In the genomic region with DNA sequence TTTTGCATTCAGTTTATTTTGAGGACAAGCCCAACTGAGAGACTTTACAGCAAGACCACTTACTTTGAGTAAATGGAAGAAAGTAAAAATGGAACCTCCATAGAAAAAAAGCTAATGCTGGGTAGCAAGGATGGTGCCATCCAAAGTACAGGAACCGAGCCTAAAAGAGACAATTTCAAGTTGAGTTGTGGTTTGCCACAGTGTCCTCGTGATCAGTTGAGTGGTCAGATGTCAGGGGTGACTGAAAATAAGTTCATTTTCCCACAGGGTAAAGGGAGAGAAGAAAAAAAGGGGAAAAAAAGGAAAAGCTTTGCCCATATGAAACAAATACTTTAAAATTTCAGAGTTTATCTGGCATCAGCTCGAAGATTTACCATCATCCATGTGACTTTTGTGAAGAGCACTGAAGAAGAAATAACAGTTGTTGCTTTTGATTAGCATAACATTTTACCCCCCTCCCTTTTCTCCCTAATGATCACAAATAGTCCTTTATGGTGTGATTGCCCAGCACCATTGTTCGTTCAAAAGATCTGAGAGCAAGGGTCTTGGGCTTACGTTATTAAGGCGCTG, we compare ENCODE assay signal across 17 cellular contexts.
DNase-seq lines count a peak whose midpoint lies in the region; ATAC-seq and TF ChIP-seq lines count a peak whose summit lies in the region.
"Had no signal": no experiment of that assay in that cellular context is flagged by ENCODE, and none has a peak within 500 bp of the region (broad histone marks: within the 10 kb centered on the region; RNA-seq: fewer than 3 reads in every experiment).

No MANE protein-coding gene starts in this region.

- CTCF ChIA-PET in Panc1 (lab: Charles Lee) = no interaction called here

- no peak overlapping the region for H4K8ac ChIP-seq in mesenchymal stem cell (ENCODE audit: low read length)

- no peak for TF ChIP-seq POLR2A in uterus (IDR thresholded peaks at IDR 0.05)

- no peak overlapping the region for H3K14ac ChIP-seq in mesenchymal stem cell (ENCODE audit: low read length in 2 of 2)

- no peak overlapping the region for H2AFZ ChIP-seq in mesenchymal stem cell (ENCODE audit: low read depth, low read length)

- no peaks in the 10 kb centered on the region for H3K79me1 ChIP-seq in mesenchymal stem cell (replicated peaks; ENCODE audit: low read length, poor library complexity, severe bottlenecking)

- no peaks in the 10 kb centered on the region for H3K27me3 ChIP-seq in right atrium auricular region
- no peaks in the 10 kb centered on the region; the same call in 1 of the 2 replicates for H3K27me3 ChIP-seq in Panc1 (ENCODE audit: control insufficient read depth, insufficient read depth, low read length)
- H3K27me3 ChIP-seq in mesenchymal stem cell (ENCODE audit: control insufficient read depth in 1 of 2, insufficient read depth in 1 of 2, low read length in 2 of 2) = no peaks in the 10 kb centered on the region
- H3K27me3 ChIP-seq in uterus = no peaks in the 10 kb centered on the region
- H3K27me3 ChIP-seq in H7 (ENCODE audit: control insufficient read depth, insufficient read depth, low read length) = no peaks in the 10 kb centered on the region
- H3K27me3 ChIP-seq: left lung, Peyer's patch had no signal

- no peak overlapping the region for H3K4me3 ChIP-seq in right atrium auricular region
- no peak overlapping the region for H3K4me3 ChIP-seq in Panc1 (ENCODE audit: low read depth in 2 of 2, low read length in 2 of 2)
- peak overlapping the region in 1 of 2 experiments; percentile 63 for H3K4me3 ChIP-seq in mesenchymal stem cell (ENCODE audit: insufficient read depth in 1 of 2, low read depth in 1 of 2, low read length in 2 of 2)
- H3K4me3 ChIP-seq in uterus = no peak overlapping the region
- no peak overlapping the region for H3K4me3 ChIP-seq in H7 (ENCODE audit: insufficient read depth, low read depth, low read length)
- H3K4me3 ChIP-seq: left lung, Peyer's patch, skin epidermis had no signal

- 86% methylated on average over 6 of the region's 6 CpGs for WGBS in mesenchymal stem cell

- no peak overlapping the region for H3K4ac ChIP-seq in mesenchymal stem cell (ENCODE audit: low read depth in 1 of 2, low read length in 2 of 2)

- ATAC-seq in Panc1 (no peak), HG03442 (IDR thresholded peaks at IDR 0.05; ENCODE audit: unreplicated experiment) (no peak)
- ATAC-seq: activated CD4-positive, alpha-beta T cell treated with anti-CD3 and anti-CD28 coated beads for 36 hours; T-helper 17 cell had no signal

- peak overlapping the region; percentile 76 for H3K9ac ChIP-seq in mesenchymal stem cell (ENCODE audit: low read length)

- POLR2A ChIA-PET in Panc1 (lab: Charles Lee) = no interaction called here

- H4K91ac ChIP-seq in mesenchymal stem cell (ENCODE audit: low read length) = no peak overlapping the region

- H3K36me3 ChIP-seq in right atrium auricular region (no peaks in the 10 kb centered on the region), Panc1 (ENCODE audit: control insufficient read depth, insufficient read depth, low read length) (no peaks in the 10 kb centered on the region), mesenchymal stem cell (ENCODE audit: control insufficient read depth in 1 of 2, insufficient read depth in 2 of 2, low read depth in 1 of 2, low read length in 2 of 2) (no peaks in the 10 kb centered on the region), uterus (no peaks in the 10 kb centered on the region), H7 (replicated peaks; ENCODE audit: control insufficient read depth, insufficient read depth, low read length) (no peaks in the 10 kb centered on the region)
- H3K36me3 ChIP-seq: left lung, Peyer's patch had no signal

- intact Hi-C loops in cardiac septum (cut with DNase I) (loop anchor here (5.0 to 10.0 kb wide), 2 partner anchors 90 to 142 kb away; no protein-coding TSS in a partner anchor), Panc1 (cut with micrococcal nuclease; ENCODE audit: unreplicated experiment) (loop anchor here (5.0 kb wide), 1 partner anchor 142 kb away; no protein-coding TSS in a partner anchor), uterus (cut with DNase I; ENCODE audit: low total_unique reads) (no loop called here)

- TF ChIP-seq CTCF in right atrium auricular region (IDR thresholded peaks at IDR 0.05) (no peak), Panc1 (IDR thresholded peaks at IDR 0.05) (no peak), uterus (IDR thresholded peaks at IDR 0.05) (no peak)

- H2BK12ac ChIP-seq in mesenchymal stem cell (ENCODE audit: low read length in 2 of 2) = no peak overlapping the region

- no peak overlapping the region for H3K23ac ChIP-seq in mesenchymal stem cell (ENCODE audit: low read length in 2 of 2)

- H2AK5ac ChIP-seq in mesenchymal stem cell (ENCODE audit: low read length, severe bottlenecking) = no peak overlapping the region

- no peak overlapping the region for H2BK120ac ChIP-seq in mesenchymal stem cell (ENCODE audit: low read depth, low read length)

- in situ Hi-C loops in Panc1 (cut with HindIII; ENCODE audit: low pct_unique_long_range_greater_than_20kb, low sequenced_read_pairs) = no loop called here

- no peak overlapping the region for H3K18ac ChIP-seq in mesenchymal stem cell (ENCODE audit: low read depth in 1 of 2, low read length in 2 of 2)

- DNase-seq in right atrium auricular region (ENCODE audit: low spot score) (no peak), cardiac septum (ENCODE audit: low spot score) (no peak), Panc1 (ENCODE audit: low read depth, low spot score) (no peak), mesenchymal stem cell (no peak), uterus (no peak), H7 (no peak), HUDEP-2 (lab: John Stamatoyannopoulos, UW; ENCODE audit: unreplicated experiment in 76 of 76) (no peak)
- DNase-seq: activated CD4-positive, alpha-beta T cell treated with anti-CD3 and anti-CD28 coated beads for 36 hours; activated T-cell treated with anti-CD3 and anti-CD28 coated beads for 4 hours; GF-D8; NCI-H1105; NCI-H345; T-helper 17 cell had no signal

- H2BK5ac ChIP-seq in mesenchymal stem cell (ENCODE audit: low read depth, low read length, poor library complexity, severe bottlenecking) = no peak overlapping the region

- H3K4me1 ChIP-seq in right atrium auricular region (peaks cover 0 to 55% of the 10 kb centered on the region in 2 donors), Panc1 (ENCODE audit: control insufficient read depth, insufficient read depth, low read length) (peaks cover 20% of the 10 kb centered on the region), mesenchymal stem cell (ENCODE audit: control insufficient read depth, insufficient read depth, low read depth, low read length) (no peaks in the 10 kb centered on the region), uterus (peaks cover 0 to 10% of the 10 kb centered on the region in 2 donors)

- no peak overlapping the region for H2BK15ac ChIP-seq in mesenchymal stem cell (ENCODE audit: low read depth, poor library complexity, severe bottlenecking)

- BruUV-seq in Panc1 (replicated peaks; lab: Mats Ljungman, UMichigan) = no TSS peak

- no peaks in the 10 kb centered on the region for H3K9me3 ChIP-seq in right atrium auricular region
- no peaks in the 10 kb centered on the region for H3K9me3 ChIP-seq in Panc1 (ENCODE audit: control insufficient read depth, insufficient read depth, low read depth, low read length)
- H3K9me3 ChIP-seq in mesenchymal stem cell (ENCODE audit: control insufficient read depth, low read length) = no peaks in the 10 kb centered on the region
- H3K9me3 ChIP-seq in uterus = no peaks in the 10 kb centered on the region
- H3K9me3 ChIP-seq: left lung, Peyer's patch had no signal

- H3K27ac ChIP-seq in right atrium auricular region (peak overlapping the region; percentile 83 to 91), Panc1 (ENCODE audit: low read length) (peak overlapping the region; percentile 75), mesenchymal stem cell (ENCODE audit: low read length, poor library complexity, severe bottlenecking) (no peak overlapping the region), uterus (peak overlapping the region; percentile 79 to 86)

- H3K4me2 ChIP-seq in mesenchymal stem cell (ENCODE audit: low read length, poor library complexity, severe bottlenecking) = no peak overlapping the region
